Comparison of ENCODE assay signal across 27 cellular contexts in the genomic region with DNA sequence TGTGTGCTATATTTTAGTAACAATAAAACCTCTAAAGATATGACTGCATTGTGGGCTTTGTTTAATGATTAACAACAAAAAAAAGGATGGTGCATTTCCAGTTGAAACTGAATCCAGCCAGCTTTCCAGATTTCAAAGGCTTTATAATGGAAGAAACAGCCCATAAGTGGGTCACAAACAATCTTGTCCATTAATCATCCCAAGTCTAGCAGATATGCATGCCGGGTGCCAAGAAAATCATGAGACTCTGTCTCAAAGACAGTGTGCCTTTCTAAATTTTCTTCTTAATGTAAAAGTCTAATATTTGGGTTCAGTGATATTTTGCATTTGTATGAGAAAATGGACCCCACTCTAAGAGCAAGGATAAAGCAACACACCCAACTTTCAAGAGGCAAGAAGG. TPM values are rescaled to one million over a fixed set of nuclear protein-coding genes. Genes with fewer than 3 reads are reported as not detected.
"Had no signal": no experiment of that assay in that cellular context is flagged by ENCODE, and none has a peak within 500 bp of the region (broad histone marks: within the 10 kb centered on the region; RNA-seq: fewer than 3 reads in every experiment).

No MANE protein-coding gene starts in this region.

- FAIRE-seq: bronchial epithelial cell, TTC549 had no signal

- DNase-seq: activated B cell treated with CpG ODN at 0.5 μM for 24 hours; activated CD4-positive, alpha-beta T cell treated with anti-CD3 and anti-CD28 coated beads for 1 hour; activated CD4-positive, alpha-beta T cell treated with anti-CD3 and anti-CD28 coated beads, Interleukin-2, amount 10 ng/mL, durations not matched to agents 24 days and 14 days; activated CD4-positive, alpha-beta T cell treated with anti-CD3 and anti-CD28 coated beads, Interleukin-2, amount 50 U/mL, for 48 hours; activated CD8-positive, alpha-beta memory T cell treated with anti-CD3 and anti-CD28 coated beads, Interleukin-2, amount 10 ng/mL, durations not matched to agents 7 days and 5 days; activated effector memory CD4-positive, alpha-beta T cell treated with Interleukin-2 at 50 U/mL for 16 hours; activated naive CD4-positive, alpha-beta T cell; activated T-cell treated with anti-CD3 and anti-CD28 coated beads, Interleukin-2, amount 50 U/mL, for 24 hours; aorta; body of pancreas; Kasumi-1; KBM-7; NCI-H1105 treated with DMSO at 0.1 percent for 48 hours; NCI-H1436 treated with DMSO at 0.1 percent for 48 hours; NCI-H187; NCI-H345; NCI-H524; Peyer's patch; SHP77; T-cell; T-helper 2 cell; T1000 had no signal

- ATAC-seq: activated CD8-positive, alpha-beta memory T cell treated with anti-CD3 and anti-CD28 coated beads, Interleukin-2, amount 10 ng/mL, durations not matched to agents 7 days and 5 days; body of pancreas; T-cell had no signal

- H3K4me1 ChIP-seq: body of pancreas, Peyer's patch had no signal

- H3K9me3 ChIP-seq: body of pancreas, Peyer's patch had no signal

- H3K27ac ChIP-seq: body of pancreas, Peyer's patch, RWPE1 had no signal

- H3K4me3 ChIP-seq: body of pancreas, Peyer's patch had no signal

RNA-seq across cellular contexts. Expression of gene LAMP5, which starts 20.6 kb away (rescaled TPM):
- total RNA-seq: activated CD4-positive, alpha-beta T cell treated with anti-CD3 and anti-CD28 coated beads, Interleukin-2, amount 10 ng/mL, durations not matched to agents 24 days and 14 days; activated CD8-positive, alpha-beta memory T cell treated with anti-CD3 and anti-CD28 coated beads, Interleukin-2, amount 10 ng/mL, durations not matched to agents 7 days and 5 days; activated T-helper 1 cell treated with anti-CD3 and anti-CD28 coated beads, Interleukin-12 subunit alpha, Interleukin-12 subunit beta, Interleukin-2, Interleukin-4 antibody, amounts not matched to agents 30 ng/mL and 10 ng/mL and 1 ng/mL, durations not matched to agents 14 hours and 24 hours and 36 hours; body of pancreas; bronchial epithelial cell; Peyer's patch; SK-MEL-5; T-cell had no signal
